8 cellular contexts compared by ENCODE assay signal in genomic region chr17:76383645-76384221, GRCh38. TPM values are rescaled to one million over a fixed set of nuclear protein-coding genes. Genes with fewer than 3 reads are reported as not detected.
DNase-seq lines count a peak whose midpoint lies in the region; ATAC-seq and TF ChIP-seq lines count a peak whose summit lies in the region.

No MANE protein-coding gene starts in this region.

- H3K27ac ChIP-seq in Peyer's patch (peak overlapping the region; percentile 60 to 79 (median 72)), adrenal gland (peak overlapping the region in 4 of 5 donors; percentile 2 to 77 (median 44))

- peaks cover 3 to 41% (median 20%) of the 10 kb centered on the region in 4 donors for H3K4me1 ChIP-seq in Peyer's patch
- H3K4me1 ChIP-seq in adrenal gland (replicated peaks in 1 of 2), result peaks cover 26 to 35% of the 10 kb centered on the region in 2 donors
- peaks cover 44% of the 10 kb centered on the region for H3K4me1 ChIP-seq in skeletal muscle satellite cell (ENCODE audit: control insufficient read depth, insufficient read depth, low read length)

- peak in 2 of 6 experiments; percentile 14 to 29 for TF ChIP-seq CTCF in Peyer's patch (IDR thresholded peaks at IDR 0.05)
- TF ChIP-seq CTCF in adrenal gland (IDR thresholded peaks at IDR 0.05), result peak in 5 of 6 experiments; percentile 6 to 39 (median 22)

- no peaks in the 10 kb centered on the region for H3K36me3 ChIP-seq in Peyer's patch
- no peaks in the 10 kb centered on the region for H3K36me3 ChIP-seq in adrenal gland (replicated peaks in 1 of 2)
- H3K36me3 ChIP-seq in skeletal muscle satellite cell (ENCODE audit: insufficient read depth, low read length), result peaks cover 24% of the 10 kb centered on the region

- DNase-seq in GM03348 (ENCODE audit: low spot score), result peak; percentile 62
- DNase-seq in Peyer's patch, result peak; percentile 38 to 61 (median 56)
- peak in 4 of 7 donors; percentile 28 to 42 (median 36) for DNase-seq in adrenal gland
- DNase-seq in hepatic stellate cell (ENCODE audit: low spot score), result peak; percentile 84
- no peak for DNase-seq in cerebellar nuclear complex (lab: John Stamatoyannopoulos, UW)
- no peak for DNase-seq in middle frontal gyrus (ENCODE audit: extremely low spot score, low spot score)

- H3K27me3 ChIP-seq in Peyer's patch, result no peaks in the 10 kb centered on the region
- no peaks in the 10 kb centered on the region for H3K27me3 ChIP-seq in adrenal gland
- no peaks in the 10 kb centered on the region for H3K27me3 ChIP-seq in skeletal muscle satellite cell (ENCODE audit: control insufficient read depth, insufficient read depth, low read length)

- H3K9me3 ChIP-seq in Peyer's patch (no peaks in the 10 kb centered on the region), adrenal gland (replicated peaks in 1 of 3) (no peaks in the 10 kb centered on the region), skeletal muscle satellite cell (replicated peaks; ENCODE audit: low read length) (no peaks in the 10 kb centered on the region)

- H3K4me3 ChIP-seq in Peyer's patch (peak overlapping the region; percentile 50 to 76 (median 67)), adrenal gland (peak overlapping the region in 2 of 4 donors; percentile 26 to 69), skeletal muscle satellite cell (ENCODE audit: low read length) (peak overlapping the region; percentile 79)

- TF ChIP-seq POLR2A in Peyer's patch (IDR thresholded peaks at IDR 0.05) (no peak), adrenal gland (IDR thresholded peaks at IDR 0.05) (no peak)

- 0 to 1% (median 1%) methylated on average over 39 to 58 of the region's 58 CpGs; no CpG with 5 or more reads in 1 of the 4 donors for WGBS in adrenal gland, 4 donors

- peak; percentile 15 for ATAC-seq in HG02588 (IDR thresholded peaks at IDR 0.05; ENCODE audit: unreplicated experiment)

- peak overlapping the region; percentile 99 for H3K4me2 ChIP-seq in skeletal muscle satellite cell (ENCODE audit: low read length)

- intact Hi-C loops in adrenal gland (cut with DNase I), result no loop called here

- H3K9ac ChIP-seq in skeletal muscle satellite cell (ENCODE audit: low read depth, low read length), result peak overlapping the region; percentile 97

RNA-seq across cellular contexts. Expression of gene SPHK1, which starts 0.7 kb away (rescaled TPM):
- total RNA-seq in Peyer's patch, result 1 to 10 TPM in 3 of 4 donors, under 1 TPM in 1; 0.53 to 5.9 (median 3.8) TPM
- total RNA-seq in adrenal gland, result 10 to 100 TPM in 2 of 8 donors, 1 to 10 TPM in 6; 1.8 to 15.3 (median 4.7) TPM
- polyA plus RNA-seq in adrenal gland, result 10 to 100 TPM in 2 of 3 donors, under 1 TPM in 1; 0.53 to 14.0 (median 10.3) TPM
- total RNA-seq in skeletal muscle satellite cell (2012; rRNA removed), result 116 and 135 TPM in 2 replicates

RNA-seq across cellular contexts. Expression of gene PRPSAP1, which starts 30.0 kb away (rescaled TPM):
- total RNA-seq in Peyer's patch, result 100 to 1,000 TPM in 1 of 4 donors, 10 to 100 TPM in 3; 39.4 to 105 (median 70.4) TPM
- total RNA-seq in adrenal gland, result 10 to 100 TPM; 33.0 to 79.3 (median 53.5) TPM
- 10 to 100 TPM; 26.0 to 42.7 (median 37.1) TPM for polyA plus RNA-seq in adrenal gland
- total RNA-seq in skeletal muscle satellite cell (2012; rRNA removed), result 27.1 and 29.9 TPM in 2 replicates

Comparison
In these comparisons a context has a peak if more than half of its experiments do, and no peak if none do; other contexts are left out.
1. DNase-seq: peak in GM03348 (single experiment), Peyer's patch (3 of 3), adrenal gland (4 of 7) and hepatic stellate cell (single experiment); none in cerebellar nuclear complex (0 of 2) and middle frontal gyrus (single experiment).